11 cellular contexts compared by ENCODE assay signal in genomic region chr12:51307655-51308593, GRCh38. TPM values are rescaled to one million over a fixed set of nuclear protein-coding genes. Genes with fewer than 3 reads are reported as not detected.
DNase-seq lines count a peak whose midpoint lies in the region; ATAC-seq, FAIRE-seq and TF ChIP-seq lines count a peak whose summit lies in the region.
"Had no signal": no experiment of that assay in that cellular context is flagged by ENCODE, and none has a peak within 500 bp of the region (broad histone marks: within the 10 kb centered on the region; RNA-seq: fewer than 3 reads in every experiment).

No MANE protein-coding gene starts in this region.

- H3K4me1 ChIP-seq in gastroesophageal sphincter, result no peaks in the 10 kb centered on the region

- TF ChIP-seq EP300 in gastroesophageal sphincter (IDR thresholded peaks at IDR 0.05), result no peak

- no peak overlapping the region for H3K4me3 ChIP-seq in epithelial cell of esophagus (ENCODE audit: low read length)
- H3K4me3 ChIP-seq in gastroesophageal sphincter, result no peak overlapping the region

- peak; percentile 83 for DNase-seq in Caki2 (ENCODE audit: low read depth)
- DNase-seq in RCC 7860 (ENCODE audit: low spot score), result peak; percentile 57
- peak; percentile 91 for DNase-seq in epithelial cell of esophagus (ENCODE audit: low read depth)
- peak; percentile 66 for DNase-seq in non-pigmented ciliary epithelial cell (ENCODE audit: low read depth)
- DNase-seq in T-helper 2 cell, result no peak
- DNase-seq: NCI-H187 treated with DMSO at 0.1 percent for 48 hours had no signal

- no peaks in the 10 kb centered on the region for H3K36me3 ChIP-seq in gastroesophageal sphincter

- no peaks in the 10 kb centered on the region for H3K9me3 ChIP-seq in gastroesophageal sphincter

- TF ChIP-seq CTCF in epithelial cell of esophagus (IDR thresholded peaks at IDR 0.05; ENCODE audit: insufficient read depth, low read depth, low read length, missing control alignments) (no peak), gastroesophageal sphincter (IDR thresholded peaks at IDR 0.05) (no peak)

- TF ChIP-seq POLR2A in GM18505 (IDR thresholded peaks at IDR 0.05; ENCODE audit: borderline replicate concordance, extremely low read depth, insufficient read depth, insufficient read length) (no peak), gastroesophageal sphincter (IDR thresholded peaks at IDR 0.05) (no peak)

- WGBS in gastroesophageal sphincter (ENCODE audit: low coverage in 1 of 2), 2 donors, result 68 to 91% methylated on average over 5 to 6 of the region's 6 CpGs

- peak; percentile 74 for FAIRE-seq in RCC 7860 (lab: Jason Lieb, UNC)

- H3K27ac ChIP-seq in gastroesophageal sphincter, result no peak overlapping the region

- ATAC-seq in GM18505 (IDR thresholded peaks at IDR 0.05; ENCODE audit: unreplicated experiment) (no peak), gastroesophageal sphincter (no peak), HG03520 (IDR thresholded peaks at IDR 0.05; ENCODE audit: unreplicated experiment) (no peak)

- in situ Hi-C loops in Caki2 (cut with HindIII; ENCODE audit: low pct_unique_long_range_greater_than_20kb, low sequenced_read_pairs), result no loop called here

- H3K27me3 ChIP-seq in gastroesophageal sphincter, result peaks cover 7% of the 10 kb centered on the region

RNA-seq across cellular contexts. Expression of gene BIN2, which starts 16.1 kb away (rescaled TPM):
- total RNA-seq in Caki2 (2014; rRNA removed; shearing (Covaris generic); ENCODE audit: low replicate concordance), result not detected in 2 replicates
- 1 to 10 TPM in 3 of 4 donors, under 1 TPM in 1; 0.62 to 5.4 (median 2.0) TPM for total RNA-seq in gastroesophageal sphincter
- total RNA-seq: neural crest cell had no signal

RNA-seq across cellular contexts. Expression of gene SMAGP, which starts 37.7 kb away (rescaled TPM):
- total RNA-seq in Caki2 (2014; rRNA removed; shearing (Covaris generic); ENCODE audit: low replicate concordance), result 0.43 and 2.0 TPM in 2 replicates
- 1 to 10 TPM; 1.2 to 8.0 (median 3.6) TPM for total RNA-seq in gastroesophageal sphincter

RNA-seq across cellular contexts. Expression of gene CELA1, which starts 38.6 kb away (rescaled TPM):
- total RNA-seq in Caki2 (2014; rRNA removed; shearing (Covaris generic); ENCODE audit: low replicate concordance), result not detected in 2 replicates
- not detected for total RNA-seq in gastroesophageal sphincter
- total RNA-seq: cerebellum, neural crest cell had no signal

Comparison
In these comparisons a context has a peak if more than half of its experiments do, and no peak if none do; other contexts are left out.
1. DNase-seq: peak in Caki2 (single experiment), RCC 7860 (single experiment), epithelial cell of esophagus (single experiment) and non-pigmented ciliary epithelial cell (single experiment); none in T-helper 2 cell (0 of 5).